ENCODE assay signal across 8 cellular contexts in the genomic region with DNA sequence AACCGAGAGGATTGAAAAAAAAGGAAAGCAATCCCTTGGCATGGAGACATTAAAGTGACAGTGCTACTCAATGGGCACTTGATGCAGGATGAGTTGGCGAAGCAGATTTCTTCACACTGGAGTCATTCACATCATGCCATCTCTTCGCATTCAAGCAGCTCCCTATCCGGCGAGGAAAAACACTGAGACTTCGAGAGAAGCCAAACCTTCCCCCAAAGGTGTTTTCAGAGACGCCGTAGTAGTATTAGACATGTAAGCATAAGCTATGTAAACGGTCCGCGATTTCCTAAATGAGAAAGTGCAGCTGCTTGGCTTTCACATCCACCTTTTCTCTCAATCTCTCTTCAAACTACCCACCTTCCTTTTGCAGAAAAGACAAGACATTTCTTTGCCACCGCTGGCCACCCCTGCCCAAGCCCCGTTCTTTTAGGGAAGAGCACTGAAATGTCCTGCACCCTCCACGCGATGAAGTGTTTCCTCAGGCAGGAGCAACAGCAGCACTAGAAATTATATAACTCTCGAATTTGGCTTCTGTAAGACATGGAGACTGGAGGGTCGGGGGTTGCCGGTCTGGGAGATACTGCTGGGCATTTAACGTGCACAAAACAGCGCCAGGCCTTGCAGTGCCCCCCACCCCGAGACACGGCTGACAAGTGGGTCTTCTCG. TPM values are rescaled to one million over a fixed set of nuclear protein-coding genes. Genes with fewer than 3 reads are reported as not detected.
DNase-seq lines count a peak whose midpoint lies in the region; ATAC-seq and TF ChIP-seq lines count a peak whose summit lies in the region.

A gene (minus strand): TSS at position 13 of the 666 bp plus-strand sequence.

- no peaks in the 10 kb centered on the region for H3K9me2 ChIP-seq in Karpas-422 (replicated peaks; ENCODE audit: insufficient read depth, low read length)

- H3K79me2 ChIP-seq in Karpas-422 (ENCODE audit: low read length) = peaks cover 39% of the 10 kb centered on the region

- POLR2A ChIA-PET in naive thymus-derived CD8-positive, alpha-beta T cell (lab: Charles Lee) = interaction anchor here (0.5 to 5.2 kb wide), 9 partner anchors 18 to 847 kb away, joined by 3 to 43 read pairs (median 9); a partner anchor contains a TSS

- ATAC-seq in activated T-cell treated with anti-CD3 and anti-CD28 coated beads, Interleukin-2, amount 50 U/mL, for 72 hours (replicated peaks in 1 of 2) = peak in 1 of 2 donors; percentile 0
- ATAC-seq in naive thymus-derived CD8-positive, alpha-beta T cell = peak; percentile 6 to 11
- ATAC-seq in HG02970 (IDR thresholded peaks at IDR 0.05; ENCODE audit: low FRiP score, unreplicated experiment) = no peak

- DNase-seq in activated gamma-delta T cell treated with Interleukin-2 at 50 U/mL for 16 hours = peak; percentile 5
- no peak for DNase-seq in activated gamma-delta T cell (lab: John Stamatoyannopoulos, UW)
- peak; percentile 69 for DNase-seq in Karpas-422
- peak in 1 of 2 donors; percentile 25 for DNase-seq in activated T-cell treated with anti-CD3 and anti-CD28 coated beads, Interleukin-2, amount 50 U/mL, for 72 hours
- peak; percentile 51 for DNase-seq in fibroblast of the aortic adventitia (ENCODE audit: low read depth)
- DNase-seq in naive thymus-derived CD8-positive, alpha-beta T cell = peak in 3 of 10 donors; percentile 30 to 44 (median 33)
- no peak for DNase-seq in activated effector memory CD4-positive, alpha-beta T cell treated with Interleukin-2 at 50 U/mL for 16 hours

- no peaks in the 10 kb centered on the region for H3K9me3 Mint-ChIP-seq in activated T-cell treated with anti-CD3 and anti-CD28 coated beads, Interleukin-2, amount 50 U/mL, for 72 hours
- H3K9me3 Mint-ChIP-seq in naive thymus-derived CD8-positive, alpha-beta T cell = no peaks in the 10 kb centered on the region

- no peak for TF ChIP-seq CTCF in fibroblast of the aortic adventitia (IDR thresholded peaks at IDR 0.05; ENCODE audit: insufficient read depth, low read length)

- peak within 1 kb of the TSS; percentile 77 for H3K9ac ChIP-seq in Karpas-422 (ENCODE audit: low read length)

- peaks cover 26% of the 10 kb centered on the region for H3K4me1 ChIP-seq in Karpas-422 (ENCODE audit: low read length)

- H3K36me3 Mint-ChIP-seq in activated T-cell treated with anti-CD3 and anti-CD28 coated beads, Interleukin-2, amount 50 U/mL, for 72 hours (ENCODE audit: insufficient read depth in 2 of 2) = peaks cover 0 to 7% of the 10 kb centered on the region in 2 donors
- H3K36me3 Mint-ChIP-seq in naive thymus-derived CD8-positive, alpha-beta T cell = peaks cover under 1 to 16% (median 3%) of the 10 kb centered on the region in 3 donors

- peaks cover 22% of the 10 kb centered on the region for H3K36me3 ChIP-seq in Karpas-422 (ENCODE audit: insufficient read depth, low read length)

- H3K4me3 ChIP-seq in Karpas-422 (ENCODE audit: low read length) (peak within 1 kb of the TSS; percentile 75), fibroblast of the aortic adventitia (ENCODE audit: low read depth, low read length) (peak within 1 kb of the TSS; percentile 78)

- H3K4me1 Mint-ChIP-seq in activated T-cell treated with anti-CD3 and anti-CD28 coated beads, Interleukin-2, amount 50 U/mL, for 72 hours (ENCODE audit: low read depth) = peaks cover 57% of the 10 kb centered on the region
- H3K4me1 Mint-ChIP-seq in naive thymus-derived CD8-positive, alpha-beta T cell = peaks cover 26 to 51% (median 49%) of the 10 kb centered on the region in 4 donors

- H3K4me3 Mint-ChIP-seq in activated T-cell treated with anti-CD3 and anti-CD28 coated beads, Interleukin-2, amount 50 U/mL, for 72 hours = peak within 1 kb of the TSS; percentile 96 to 97
- H3K4me3 Mint-ChIP-seq in naive thymus-derived CD8-positive, alpha-beta T cell = peak within 1 kb of the TSS; percentile 89 to 100 (median 96)

- H2AFZ ChIP-seq in Karpas-422 (ENCODE audit: low read length) = peak within 1 kb of the TSS; percentile 91

- H3K27me3 Mint-ChIP-seq in activated T-cell treated with anti-CD3 and anti-CD28 coated beads, Interleukin-2, amount 50 U/mL, for 72 hours (ENCODE audit: low read depth) = no peaks in the 10 kb centered on the region
- peaks cover 0 to 2% (median 0%) of the 10 kb centered on the region in 5 donors for H3K27me3 Mint-ChIP-seq in naive thymus-derived CD8-positive, alpha-beta T cell

- peak within 1 kb of the TSS; percentile 94 for H3K4me2 ChIP-seq in Karpas-422 (ENCODE audit: low read depth, low read length, poor library complexity, severe bottlenecking)

- peak within 1 kb of the TSS; percentile 98 for H3K27ac Mint-ChIP-seq in activated T-cell treated with anti-CD3 and anti-CD28 coated beads, Interleukin-2, amount 50 U/mL, for 72 hours
- H3K27ac Mint-ChIP-seq in naive thymus-derived CD8-positive, alpha-beta T cell = peak within 1 kb of the TSS; percentile 91 to 99 (median 96)

- no peaks in the 10 kb centered on the region for H4K20me1 ChIP-seq in Karpas-422 (ENCODE audit: insufficient read depth, low read depth, low read length)

- H3K27me3 ChIP-seq in Karpas-422 (ENCODE audit: low read length) = no peaks in the 10 kb centered on the region

- H3K9me3 ChIP-seq in Karpas-422 (ENCODE audit: low read length) = no peaks in the 10 kb centered on the region

- H3K27ac ChIP-seq in Karpas-422 (ENCODE audit: low read length) = peak within 1 kb of the TSS; percentile 3; the same call in 1 of the 2 replicates

RNA-seq across cellular contexts. Expression of the gene that starts here (rescaled TPM):
- total RNA-seq in Karpas-422 (2014; rRNA removed; shearing (Covaris generic); ENCODE audit: low replicate concordance) = 2.7 and 6.9 TPM in 2 replicates
- 1 to 10 TPM; 4.1 to 5.3 TPM for total RNA-seq in activated T-cell treated with anti-CD3 and anti-CD28 coated beads, Interleukin-2, amount 50 U/mL, for 72 hours
- total RNA-seq in fibroblast of the aortic adventitia (ENCODE audit: low replicate concordance) = 3.0 and 5.8 TPM in 2 replicates
- 1 to 10 TPM; 5.4 to 6.2 TPM for total RNA-seq in naive thymus-derived CD8-positive, alpha-beta T cell
- polyA plus RNA-seq in naive thymus-derived CD8-positive, alpha-beta T cell = 1 to 10 TPM in 1 of 3 donors, under 1 TPM in 2; 0.86 to 2.5 (median 0.98) TPM

Comparison
In these comparisons a context has a peak if more than half of its experiments do, and no peak if none do; other contexts are left out.
1. DNase-seq: peak in activated gamma-delta T cell treated with Interleukin-2 at 50 U/mL for 16 hours (single experiment), Karpas-422 (single experiment) and fibroblast of the aortic adventitia (single experiment); none in activated gamma-delta T cell (single experiment) and activated effector memory CD4-positive, alpha-beta T cell treated with Interleukin-2 at 50 U/mL for 16 hours (single experiment).